Comparison of ENCODE assay signal across 11 cellular contexts in genomic region chr3:127819656-127820055, GRCh38. TPM values are rescaled to one million over a fixed set of nuclear protein-coding genes. Genes with fewer than 3 reads are reported as not detected.
DNase-seq lines count a peak whose midpoint lies in the region; ATAC-seq, FAIRE-seq and TF ChIP-seq lines count a peak whose summit lies in the region.
"Had no signal": no experiment of that assay in that cellular context is flagged by ENCODE, and none has a peak within 500 bp of the region (broad histone marks: within the 10 kb centered on the region; RNA-seq: fewer than 3 reads in every experiment).

No MANE protein-coding gene starts in this region.

- no peak for FAIRE-seq in keratinocyte (lab: Jason Lieb, UNC)

- H3K9ac ChIP-seq in adipocyte (ENCODE audit: low read length), result peak overlapping the region; percentile 94
- H3K9ac ChIP-seq in keratinocyte (ENCODE audit: control insufficient read depth, extremely low read depth, insufficient read depth, low read length), result peak overlapping the region; percentile 86
- peak overlapping the region; percentile 1 to 63 (median 16) for H3K9ac ChIP-seq in skeletal muscle tissue (ENCODE audit: low read depth in 1 of 3, low read length in 3 of 3)

- ATAC-seq in activated CD4-positive, CD25-positive, alpha-beta regulatory T cell treated with anti-CD3 and anti-CD28 coated beads, Interleukin-2, amount 50 U/mL, for 24 hours, result no peak
- ATAC-seq in HG03039 (IDR thresholded peaks at IDR 0.05; ENCODE audit: unreplicated experiment), result no peak
- ATAC-seq: T-cell had no signal

- dilution Hi-C loops in keratinocyte (cut with MboI; ENCODE audit: extremely low pct_ligation_motif_present, low sequenced_read_pairs), result no loop called here

- peaks cover 57% of the 10 kb centered on the region for H3K4me1 ChIP-seq in adipocyte (ENCODE audit: control insufficient read depth, insufficient read depth, low read length)
- peaks cover 53% of the 10 kb centered on the region for H3K4me1 ChIP-seq in keratinocyte (ENCODE audit: control insufficient read depth, extremely low read depth, insufficient read depth, low read length)
- peaks cover 52 to 76% (median 59%) of the 10 kb centered on the region in 3 donors for H3K4me1 ChIP-seq in skeletal muscle tissue (ENCODE audit: control insufficient read depth in 3 of 3, insufficient read depth in 3 of 3, low read length in 3 of 3)

- H2AFZ ChIP-seq in keratinocyte (ENCODE audit: control insufficient read depth, low read length), result no peak overlapping the region

- peak; percentile 24 for DNase-seq in ELR (ENCODE audit: low read depth)
- no peak for DNase-seq in adipocyte (ENCODE audit: low read depth)
- DNase-seq in keratinocyte (ENCODE audit: low read depth, low spot score), result no peak
- DNase-seq in NOMO-1 treated with dmso at 0.1 percent for 144 hours (lab: John Stamatoyannopoulos, UW; ENCODE audit: unreplicated experiment), result no peak
- no peak for DNase-seq in activated gamma-delta T cell (lab: John Stamatoyannopoulos, UW)
- DNase-seq: activated CD4-positive, alpha-beta T cell treated with anti-CD3 and anti-CD28 coated beads for 1 hour; activated T-cell treated with anti-CD3 and anti-CD28 coated beads, Interleukin-2, amount 50 U/mL, for 48 hours; T-cell had no signal

- TF ChIP-seq CTCF in keratinocyte (optimal IDR thresholded peaks at IDR 0.05 in 1 of 3, IDR thresholded peaks at IDR 0.05 in 1 of 3, conservative IDR thresholded peaks at IDR 0.05 in 1 of 3; ENCODE audit: extremely low read depth in 1 of 3, insufficient read depth in 2 of 3, low read length in 3 of 3), result no peak

- H3K27me3 ChIP-seq in adipocyte (replicated peaks; ENCODE audit: control insufficient read depth, insufficient read depth, low read length), result no peaks in the 10 kb centered on the region
- no peaks in the 10 kb centered on the region for H3K27me3 ChIP-seq in keratinocyte (ENCODE audit: control insufficient read depth, extremely low read depth, insufficient read depth, low read length)
- H3K27me3 ChIP-seq in skeletal muscle tissue (ENCODE audit: control insufficient read depth in 3 of 3, insufficient read depth in 3 of 3, low read length in 3 of 3), result no peaks in the 10 kb centered on the region

- peaks cover 4% of the 10 kb centered on the region for H3K79me2 ChIP-seq in keratinocyte (ENCODE audit: control insufficient read depth, insufficient read depth, low read length)

- H3K36me3 ChIP-seq in adipocyte (ENCODE audit: control insufficient read depth, insufficient read depth, low read length, severe bottlenecking) (peaks cover 18% of the 10 kb centered on the region), keratinocyte (ENCODE audit: control insufficient read depth in 2 of 2, extremely low read depth in 1 of 2, insufficient read depth in 2 of 2, low read length in 2 of 2) (peaks cover 3 to 20% of the 10 kb centered on the region in 2 experiments), skeletal muscle tissue (ENCODE audit: control insufficient read depth in 3 of 3, insufficient read depth in 3 of 3, low read length in 3 of 3) (peaks cover 12 to 28% (median 13%) of the 10 kb centered on the region in 3 donors)

- no peaks in the 10 kb centered on the region for H3K9me1 ChIP-seq in keratinocyte (ENCODE audit: control insufficient read depth, extremely low read depth, insufficient read depth, low read length)

- H3K9me3 ChIP-seq in adipocyte (ENCODE audit: control insufficient read depth, low read length) (no peaks in the 10 kb centered on the region), keratinocyte (ENCODE audit: control insufficient read depth, low read depth, low read length) (no peaks in the 10 kb centered on the region), skeletal muscle tissue (ENCODE audit: control insufficient read depth in 3 of 3, low read length in 3 of 3) (no peaks in the 10 kb centered on the region)

- H3K27ac ChIP-seq in keratinocyte (ENCODE audit: control insufficient read depth, insufficient read depth, low read length) (peak overlapping the region; percentile 78), skeletal muscle tissue (ENCODE audit: low read depth, low read length) (peak overlapping the region; percentile 77)

- peak overlapping the region; percentile 98 for H3K4me2 ChIP-seq in keratinocyte (ENCODE audit: control insufficient read depth, extremely low read depth, insufficient read depth, low read depth, low read length)

- no peaks in the 10 kb centered on the region for H4K20me1 ChIP-seq in keratinocyte (ENCODE audit: control insufficient read depth, extremely low read depth, insufficient read depth, low read length)

- peak overlapping the region; percentile 92 for H3K4me3 ChIP-seq in adipocyte (ENCODE audit: low read length)
- peak overlapping the region in 1 of 3 experiments; percentile 81 for H3K4me3 ChIP-seq in keratinocyte (ENCODE audit: control insufficient read depth in 2 of 3, extremely low read depth in 1 of 3, insufficient read depth in 2 of 3, low read depth in 1 of 3, low read length in 3 of 3)
- H3K4me3 ChIP-seq in skeletal muscle tissue (ENCODE audit: low read length in 3 of 3), result peak overlapping the region; percentile 27 to 88 (median 54)

RNA-seq across cellular contexts. Expression of gene MGLL, which starts 2.7 kb away (rescaled TPM):
- polyA plus RNA-seq in keratinocyte, result 13.4 to 34.2 TPM (median 17.8 TPM) in 3 replicates
- polyA plus RNA-seq in keratinocyte (2011; ENCODE audit: low read depth), result 19.3 TPM
- polyA plus RNA-seq in keratinocyte (2011; cell fraction: cytosol; rRNA removed), result 16.9 and 24.8 TPM in 2 replicates
- 12.6 and 17.6 TPM in 2 replicates for polyA plus RNA-seq in keratinocyte (2011; cell fraction: nucleus; rRNA removed)
- polyA plus RNA-seq in keratinocyte (2012; ENCODE audit: low replicate concordance), result 29.2 and 40.4 TPM in 2 replicates
- 17.5 to 81.4 TPM (median 21.8 TPM) in 3 replicates for polyA minus RNA-seq in keratinocyte
- 23.8 TPM for polyA minus RNA-seq in keratinocyte (2011; cell fraction: cytosol; rRNA and poly(A)+ RNA removed)
- 12.9 and 15.9 TPM in 2 replicates for polyA minus RNA-seq in keratinocyte (2011; cell fraction: nucleus; rRNA and poly(A)+ RNA removed)
- 12.5 TPM for total RNA-seq in skeletal muscle tissue

Comparison
In these comparisons a context has a peak if more than half of its experiments do, and no peak if none do; other contexts are left out.
1. H3K9ac ChIP-seq: peak in every context shown above with its lines; median percentile 94 in adipocyte; 86 in keratinocyte; 16 in skeletal muscle tissue.